In the genomic region with DNA sequence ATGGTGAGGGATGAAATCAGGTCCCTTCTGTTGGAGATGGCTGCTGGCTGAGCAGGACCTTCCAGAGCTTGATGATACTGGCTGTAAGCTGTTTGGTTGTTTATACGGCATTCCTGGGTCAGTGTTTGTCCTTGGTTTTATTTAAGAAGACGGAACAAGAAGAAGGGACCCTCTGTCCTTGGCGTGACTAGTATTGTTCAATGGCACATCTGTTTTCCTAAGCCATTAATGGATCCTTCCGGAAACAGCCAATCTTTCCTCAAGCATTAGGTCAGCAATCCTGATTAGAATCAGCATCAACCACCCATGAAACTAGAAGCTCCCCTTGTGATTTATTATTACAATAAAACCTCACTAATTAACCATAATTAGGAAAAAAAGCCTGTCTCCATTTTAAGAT, we compare ENCODE assay signal across 23 cellular contexts.
"Had no signal": no experiment of that assay in that cellular context is flagged by ENCODE, and none has a peak within 500 bp of the region (broad histone marks: within the 10 kb centered on the region; RNA-seq: fewer than 3 reads in every experiment).

No MANE protein-coding gene starts in this region.

- H3K4me3 Mint-ChIP-seq: effector memory CD8-positive, alpha-beta T cell; natural killer cell; stimulated activated effector memory CD8-positive, alpha-beta T cell treated with anti-CD3 and anti-CD28 coated beads, Interleukin-12 subunit alpha, Interleukin-12 subunit beta, amount 100 ng/mL, for 72 hours; type B pancreatic cell had no signal

- H3K9me3 ChIP-seq: esophagus squamous epithelium, psoas muscle, sigmoid colon, stomach, testis, tibial artery had no signal

- H3K27me3 Mint-ChIP-seq: effector memory CD8-positive, alpha-beta T cell; type B pancreatic cell had no signal

- H3K36me3 Mint-ChIP-seq: stimulated activated effector memory CD8-positive, alpha-beta T cell treated with anti-CD3 and anti-CD28 coated beads, Interleukin-12 subunit alpha, Interleukin-12 subunit beta, amount 100 ng/mL, for 72 hours; type B pancreatic cell had no signal

- DNase-seq: dermis blood vessel endothelial cell; effector memory CD8-positive, alpha-beta T cell; erythroblast; esophagus squamous epithelium; head of caudate nucleus; mammary epithelial cell; mesendoderm; natural killer cell; nucleus accumbens; posterior cingulate gyrus; psoas muscle; right cardiac atrium; sigmoid colon; stimulated activated CD4-positive, alpha-beta T cell treated with anti-CD3 and anti-CD28 coated beads, Interleukin-2, amount 100 ng/mL, for 24 hours; stimulated activated CD4-positive, alpha-beta T cell treated with anti-CD3 and anti-CD28 coated beads, Interleukin-4, amount 100 ng/mL, for 24 hours; stimulated activated naive CD4-positive, alpha-beta T cell treated with Interleukin-2 at 50 U/mL for 16 hours; stomach; substantia nigra; testis; tibial artery had no signal

- H3K4me1 ChIP-seq: esophagus squamous epithelium, psoas muscle, sigmoid colon, stomach, testis, tibial artery had no signal

- H3K27me3 ChIP-seq: esophagus squamous epithelium, sigmoid colon, stomach, testis, tibial artery had no signal

- H3K27ac ChIP-seq: coronary artery, esophagus squamous epithelium, psoas muscle, sigmoid colon, stomach, testis, tibial artery had no signal

- H3K36me3 ChIP-seq: esophagus squamous epithelium, sigmoid colon, stomach, tibial artery had no signal

- H3K27ac Mint-ChIP-seq: effector memory CD8-positive, alpha-beta T cell; natural killer cell; stimulated activated effector memory CD8-positive, alpha-beta T cell treated with anti-CD3 and anti-CD28 coated beads, Interleukin-12 subunit alpha, Interleukin-12 subunit beta, amount 100 ng/mL, for 72 hours; type B pancreatic cell had no signal

- H3K4me3 ChIP-seq: coronary artery, esophagus squamous epithelium, psoas muscle, sigmoid colon, stomach, testis, tibial artery had no signal

- H3K4me1 Mint-ChIP-seq: natural killer cell; stimulated activated effector memory CD8-positive, alpha-beta T cell treated with anti-CD3 and anti-CD28 coated beads, Interleukin-12 subunit alpha, Interleukin-12 subunit beta, amount 100 ng/mL, for 72 hours had no signal
